20 cellular contexts compared by ENCODE assay signal in genomic region chr17:75135452-75135851, GRCh38. TPM values are rescaled to one million over a fixed set of nuclear protein-coding genes. Genes with fewer than 3 reads are reported as not detected.
DNase-seq lines count a peak whose midpoint lies in the region; TF ChIP-seq lines count a peak whose summit lies in the region.
"Had no signal": no experiment of that assay in that cellular context is flagged by ENCODE, and none has a peak within 500 bp of the region (broad histone marks: within the 10 kb centered on the region; RNA-seq: fewer than 3 reads in every experiment).

No MANE protein-coding gene starts in this region.

- no peaks in the 10 kb centered on the region for H3K9me3 ChIP-seq in prostate gland
- H3K9me3 ChIP-seq: heart left ventricle, SJSA1 had no signal

- H3K36me3 ChIP-seq in prostate gland, result no peaks in the 10 kb centered on the region

- H3K9me3 Mint-ChIP-seq in T-helper 1 cell treated with Interleukin-12 subunit alpha and Interleukin-12 subunit beta and Interleukin-4 antibody, amounts not matched to agents 30 μg/mL and 1 μg/mL, for 36 hours, result no peaks in the 10 kb centered on the region
- no peaks in the 10 kb centered on the region for H3K9me3 Mint-ChIP-seq in endothelial cell (ENCODE audit: unreplicated experiment)
- H3K9me3 Mint-ChIP-seq: activated T-cell treated with anti-CD3 and anti-CD28 coated beads, Interleukin-2, amount 50 U/mL, for 72 hours; CD14-positive monocyte had no signal

- no peak overlapping the region for H3K4me3 Mint-ChIP-seq in T-helper 1 cell treated with Interleukin-12 subunit alpha and Interleukin-12 subunit beta and Interleukin-4 antibody, amounts not matched to agents 30 μg/mL and 1 μg/mL, for 36 hours
- H3K4me3 Mint-ChIP-seq in endothelial cell (ENCODE audit: unreplicated experiment), result peak overlapping the region; percentile 57
- H3K4me3 Mint-ChIP-seq: activated T-cell treated with anti-CD3 and anti-CD28 coated beads, Interleukin-2, amount 50 U/mL, for 72 hours; CD14-positive monocyte had no signal

- peak overlapping the region; percentile 41 for H3K27ac Mint-ChIP-seq in T-helper 1 cell treated with Interleukin-12 subunit alpha and Interleukin-12 subunit beta and Interleukin-4 antibody, amounts not matched to agents 30 μg/mL and 1 μg/mL, for 36 hours
- H3K27ac Mint-ChIP-seq in endothelial cell (ENCODE audit: unreplicated experiment), result no peak overlapping the region

- H3K4me1 ChIP-seq in prostate gland (replicated peaks), result no peaks in the 10 kb centered on the region

- TF ChIP-seq POLR2A in prostate gland (IDR thresholded peaks at IDR 0.05), result no peak

- TF ChIP-seq CTCF in RWPE1 (conservative IDR thresholded peaks at IDR 0.05; ENCODE audit: low read depth) (no peak), endothelial cell (IDR thresholded peaks at IDR 0.05; ENCODE audit: unreplicated experiment) (no peak), prostate gland (IDR thresholded peaks at IDR 0.05) (no peak)

- peak overlapping the region; percentile 67 for H3K27ac ChIP-seq in RWPE1
- H3K27ac ChIP-seq in prostate gland, result peak overlapping the region; percentile 48 to 58
- H3K27ac ChIP-seq: heart left ventricle, SJSA1 had no signal

- DNase-seq in T-helper 1 cell (no peak), RWPE1 (ENCODE audit: low spot score) (no peak), endothelial cell (ENCODE audit: low spot score) (no peak), prostate gland (ENCODE audit: low spot score) (no peak), DMS 273 (lab: John Stamatoyannopoulos, UW; ENCODE audit: unreplicated experiment) (no peak), medulla oblongata (ENCODE audit: extremely low spot score) (no peak), mesenteric fat pad (ENCODE audit: low spot score) (no peak)
- DNase-seq: 8988T; activated CD4-positive, alpha-beta T cell treated with anti-CD3 and anti-CD28 coated beads, Interleukin-2, amount 50 U/mL, for 1 hour; activated T-cell treated with anti-CD3 and anti-CD28 coated beads, Interleukin-2, amount 50 U/mL, for 72 hours; DND-41; heart left ventricle; islet precursor cell; NCI-H1694; NCI-H446; trophoblast cell had no signal

- H3K4me1 Mint-ChIP-seq in T-helper 1 cell treated with Interleukin-12 subunit alpha and Interleukin-12 subunit beta and Interleukin-4 antibody, amounts not matched to agents 30 μg/mL and 1 μg/mL, for 36 hours (ENCODE audit: low read depth), result peaks cover 14% of the 10 kb centered on the region
- H3K4me1 Mint-ChIP-seq in endothelial cell (ENCODE audit: unreplicated experiment), result peaks cover 4% of the 10 kb centered on the region

- H3K27me3 Mint-ChIP-seq in T-helper 1 cell treated with Interleukin-12 subunit alpha and Interleukin-12 subunit beta and Interleukin-4 antibody, amounts not matched to agents 30 μg/mL and 1 μg/mL, for 36 hours (ENCODE audit: low read depth), result no peaks in the 10 kb centered on the region
- peaks cover 6% of the 10 kb centered on the region for H3K27me3 Mint-ChIP-seq in endothelial cell (ENCODE audit: unreplicated experiment)

- WGBS in prostate gland, result 55% methylated on average over 5 of the region's 5 CpGs

- no peak overlapping the region for H3K4me3 ChIP-seq in prostate gland
- H3K4me3 ChIP-seq: heart left ventricle, SJSA1 had no signal

- POLR2A ChIA-PET in RWPE1 (lab: Yijun Ruan, JAX; ENCODE audit: low non-redundant PET), result no interaction called here

- no peaks in the 10 kb centered on the region for H3K27me3 ChIP-seq in prostate gland (replicated peaks; ENCODE audit: insufficient read depth)
- H3K27me3 ChIP-seq: heart left ventricle, SJSA1 had no signal

- CTCF ChIA-PET in RWPE1 (lab: Yijun Ruan, JAX), result interaction anchor here (5.8 kb wide), 1 partner anchor 21 kb away, joined by 61 read pairs; no protein-coding TSS in a partner anchor

- peaks cover 13% of the 10 kb centered on the region for H3K36me3 Mint-ChIP-seq in T-helper 1 cell treated with Interleukin-12 subunit alpha and Interleukin-12 subunit beta and Interleukin-4 antibody, amounts not matched to agents 30 μg/mL and 1 μg/mL, for 36 hours (ENCODE audit: low read depth)
- peaks cover 19% of the 10 kb centered on the region for H3K36me3 Mint-ChIP-seq in endothelial cell (ENCODE audit: low read depth, unreplicated experiment)

- intact Hi-C loops in prostate gland (cut with DNase I), result no loop called here

RNA-seq across cellular contexts. Expression of gene NT5C, which starts 3.9 kb away (rescaled TPM):
- total RNA-seq in endothelial cell (ENCODE audit: unreplicated experiment) (13.5 TPM), prostate gland (100 to 1,000 TPM; 120 to 166 TPM), mesenteric fat pad (33.5 TPM)

RNA-seq across cellular contexts. Expression of gene JPT1, which starts 18.9 kb away (rescaled TPM):
- 115 TPM for total RNA-seq in endothelial cell (ENCODE audit: unreplicated experiment)
- 100 to 1,000 TPM in 1 of 2 donors, 10 to 100 TPM in 1; 97.9 to 132 TPM for total RNA-seq in prostate gland
- total RNA-seq in mesenteric fat pad, result 28.6 TPM

RNA-seq across cellular contexts. Expression of gene ARMC7, which starts 25.7 kb away (rescaled TPM):
- 43.4 TPM for total RNA-seq in endothelial cell (ENCODE audit: unreplicated experiment)
- total RNA-seq in prostate gland, result 10 to 100 TPM; 13.6 to 15.1 TPM
- 7.9 TPM for total RNA-seq in mesenteric fat pad

RNA-seq across cellular contexts. Expression of gene SUMO2, which starts 47.3 kb away (rescaled TPM):
- total RNA-seq in endothelial cell (ENCODE audit: unreplicated experiment), result 657 TPM
- total RNA-seq in prostate gland, result 10 to 100 TPM; 79.7 to 97.2 TPM
- 265 TPM for total RNA-seq in mesenteric fat pad

RNA-seq across cellular contexts. Expression of gene SLC16A5, which starts 47.7 kb away (rescaled TPM):
- total RNA-seq in endothelial cell (ENCODE audit: unreplicated experiment), result 50.9 TPM
- total RNA-seq in prostate gland, result 10 to 100 TPM; 65.0 to 66.4 TPM
- total RNA-seq in mesenteric fat pad, result 12.3 TPM
- total RNA-seq: HT1080 had no signal
